8 cellular contexts compared by ENCODE assay signal in genomic region chr17:46193246-46193625, GRCh38. TPM values are rescaled to one million over a fixed set of nuclear protein-coding genes. Genes with fewer than 3 reads are reported as not detected.
DNase-seq lines count a peak whose midpoint lies in the region; ATAC-seq, FAIRE-seq and TF ChIP-seq lines count a peak whose summit lies in the region.

TSS of gene KANSL1 (minus strand) at chr17:46193429. CDS start at chr17:46172143, 21,286 bp downstream.

- POLR2A ChIA-PET in WTC11 (lab: Charles Lee): interaction anchor here (0.6 to 1.4 kb wide), 6 partner anchors 12 to 1550 kb away, joined by 3 to 9 read pairs (median 4); no protein-coding TSS in a partner anchor

- TF ChIP-seq CTCF in WTC11 (IDR thresholded peaks at IDR 0.05): no peak; the same call in 1 of the 2 replicates
- TF ChIP-seq CTCF in keratinocyte (optimal IDR thresholded peaks at IDR 0.05 in 1 of 3, IDR thresholded peaks at IDR 0.05 in 1 of 3, conservative IDR thresholded peaks at IDR 0.05 in 1 of 3; ENCODE audit: extremely low read depth in 1 of 3, insufficient read depth in 2 of 3, low read length in 3 of 3): peak; percentile 37 to 76 (median 60)

- H3K27ac Mint-ChIP-seq in WTC11: peak within 1 kb of the TSS; percentile 92
- H3K27ac Mint-ChIP-seq in central memory CD8-positive, alpha-beta T cell (ENCODE audit: low read depth): peak within 1 kb of the TSS; percentile 96

- peaks cover 8% of the 10 kb centered on the region for H3K9me3 Mint-ChIP-seq in WTC11
- no peaks in the 10 kb centered on the region for H3K9me3 Mint-ChIP-seq in central memory CD8-positive, alpha-beta T cell

- peaks cover 35% of the 10 kb centered on the region for H3K4me1 Mint-ChIP-seq in WTC11
- peaks cover 69% of the 10 kb centered on the region for H3K4me1 Mint-ChIP-seq in central memory CD8-positive, alpha-beta T cell

- H3K9ac ChIP-seq in keratinocyte (ENCODE audit: control insufficient read depth, extremely low read depth, insufficient read depth, low read length): peak within 1 kb of the TSS; percentile 99

- no peaks in the 10 kb centered on the region for H3K9me3 ChIP-seq in keratinocyte (ENCODE audit: control insufficient read depth, low read depth, low read length)

- H3K4me1 ChIP-seq in keratinocyte (ENCODE audit: control insufficient read depth, extremely low read depth, insufficient read depth, low read length): peaks cover 27% of the 10 kb centered on the region

- in situ Hi-C loops in ACHN (cut with HindIII; ENCODE audit: low pct_ligation_motif_present, low pct_unique_long_range_greater_than_20kb, low sequenced_read_pairs): no loop called here

- H3K36me3 Mint-ChIP-seq in WTC11: peaks cover 15% of the 10 kb centered on the region
- peaks cover 35% of the 10 kb centered on the region for H3K36me3 Mint-ChIP-seq in central memory CD8-positive, alpha-beta T cell (ENCODE audit: insufficient read depth)

- H3K4me2 ChIP-seq in keratinocyte (ENCODE audit: control insufficient read depth, extremely low read depth, insufficient read depth, low read depth, low read length): peak within 1 kb of the TSS; percentile 98

- H3K36me3 ChIP-seq in keratinocyte (ENCODE audit: control insufficient read depth in 2 of 2, extremely low read depth in 1 of 2, insufficient read depth in 2 of 2, low read length in 2 of 2): peaks cover 3 to 9% of the 10 kb centered on the region in 2 experiments

- no peaks in the 10 kb centered on the region for H3K27me3 ChIP-seq in keratinocyte (ENCODE audit: control insufficient read depth, extremely low read depth, insufficient read depth, low read length)

- H3K79me2 ChIP-seq in keratinocyte (ENCODE audit: control insufficient read depth, insufficient read depth, low read length): peaks cover 80% of the 10 kb centered on the region

- no peak for FAIRE-seq in keratinocyte (lab: Jason Lieb, UNC)

- CTCF ChIA-PET in WTC11 (lab: Charles Lee): interaction anchor here (0.5 to 1.5 kb wide), 44 partner anchors 8 to 244 kb away, joined by 3 to 19 read pairs (median 4); no protein-coding TSS in a partner anchor

- H2AFZ ChIP-seq in keratinocyte (ENCODE audit: control insufficient read depth, low read length): peak within 1 kb of the TSS; percentile 82

- dilution Hi-C loops in keratinocyte (cut with MboI; ENCODE audit: extremely low pct_ligation_motif_present, low sequenced_read_pairs): no loop called here

- peaks cover 21% of the 10 kb centered on the region for H4K20me1 ChIP-seq in keratinocyte (ENCODE audit: control insufficient read depth, extremely low read depth, insufficient read depth, low read length)

- peaks cover 6% of the 10 kb centered on the region for H3K9me1 ChIP-seq in keratinocyte (ENCODE audit: control insufficient read depth, extremely low read depth, insufficient read depth, low read length)

- DNase-seq in ACHN (peak; percentile 93), NCI-H2196 (lab: John Stamatoyannopoulos, UW; ENCODE audit: unreplicated experiment) (peak; percentile 98), WTC11 (ENCODE audit: low spot score) (peak; percentile 82), keratinocyte (ENCODE audit: low read depth, low spot score) (no peak)
- no peak for DNase-seq in central memory CD8-positive, alpha-beta T cell (ENCODE audit: low spot score in 2 of 2)
- peak; percentile 79 to 82 for DNase-seq in stimulated activated CD4-positive, alpha-beta T cell treated with anti-CD3 and anti-CD28 coated beads, Interleukin-15, amount 100 ng/mL, for 1 hour (ENCODE audit: low read depth in 1 of 2, low spot score in 1 of 2)

- peak within 1 kb of the TSS; percentile 80 for H3K4me3 Mint-ChIP-seq in WTC11
- peak within 1 kb of the TSS; percentile 99 for H3K4me3 Mint-ChIP-seq in central memory CD8-positive, alpha-beta T cell

- H3K27ac ChIP-seq in keratinocyte (ENCODE audit: control insufficient read depth, insufficient read depth, low read length): peak within 1 kb of the TSS; percentile 99

- ATAC-seq in GM18868 (IDR thresholded peaks at IDR 0.05; ENCODE audit: unreplicated experiment) (peak; percentile 66), HG03108 (IDR thresholded peaks at IDR 0.05; ENCODE audit: unreplicated experiment) (peak; percentile 53), WTC11 (peak; percentile 73)
- ATAC-seq in central memory CD8-positive, alpha-beta T cell (replicated peaks; ENCODE audit: extremely low read depth, poor library complexity, severe bottlenecking): peak; percentile 57

- H3K4me3 ChIP-seq in keratinocyte (ENCODE audit: control insufficient read depth in 2 of 3, extremely low read depth in 1 of 3, insufficient read depth in 2 of 3, low read depth in 1 of 3, low read length in 3 of 3): peak within 1 kb of the TSS; percentile 65 to 99 (median 98)

- 0 out of 2 replicates have a peak, but pooled peaks cover 2% of the 10 kb centered on the region for H3K27me3 Mint-ChIP-seq in WTC11 (ENCODE audit: low read depth)
- H3K27me3 Mint-ChIP-seq in central memory CD8-positive, alpha-beta T cell: no peaks in the 10 kb centered on the region

TF ChIP-seq in WTC11, 78 proteins besides CTCF, POLR2A, EP300 and RAD21:
- TF ChIP-seq GABPB1 (CRISPR knock-in tag; IDR thresholded peaks at IDR 0.05) (no peak), USF1 (CRISPR knock-in tag; IDR thresholded peaks at IDR 0.05) (0 out of 2 replicates have a peak, but pooled peaks have one; percentile 3), E2F4 (CRISPR knock-in tag; IDR thresholded peaks at IDR 0.05; ENCODE audit: borderline replicate concordance, low read depth) (no peak), FOXK1 (CRISPR knock-in tag; IDR thresholded peaks at IDR 0.05) (0 out of 2 replicates have a peak, but pooled peaks have one; percentile 6), NR3C1 (CRISPR knock-in tag; conservative IDR thresholded peaks at IDR 0.05; ENCODE audit: low read depth) (no peak), USF2 (CRISPR knock-in tag; IDR thresholded peaks at IDR 0.05) (no peak), TEAD1 (CRISPR knock-in tag; IDR thresholded peaks at IDR 0.05) (peak; percentile 23; the same call in 1 of the 2 replicates), CREM (CRISPR knock-in tag; IDR thresholded peaks at IDR 0.05) (0 out of 2 replicates have a peak, but pooled peaks have one; percentile 15)

RNA-seq across cellular contexts. Expression of gene KANSL1, which starts in this region (rescaled TPM):
- 66.4 to 72.7 TPM (median 68.5 TPM) in 3 replicates for total RNA-seq in WTC11 (2021)
- 10.2 to 17.6 TPM (median 13.7 TPM) in 3 replicates for polyA plus RNA-seq in keratinocyte
- 28.4 TPM for polyA plus RNA-seq in keratinocyte (2011; ENCODE audit: low read depth)
- 10.7 and 18.2 TPM in 2 replicates for polyA plus RNA-seq in keratinocyte (2011; cell fraction: cytosol; rRNA removed)
- polyA plus RNA-seq in keratinocyte (2011; cell fraction: nucleus; rRNA removed): 63.4 and 68.9 TPM in 2 replicates
- polyA plus RNA-seq in keratinocyte (2012; ENCODE audit: low replicate concordance): 12.8 and 26.5 TPM in 2 replicates
- 34.9 to 104 TPM (median 73.7 TPM) in 3 replicates for polyA minus RNA-seq in keratinocyte
- polyA minus RNA-seq in keratinocyte (2011; cell fraction: cytosol; rRNA and poly(A)+ RNA removed): 44.5 TPM
- polyA minus RNA-seq in keratinocyte (2011; cell fraction: nucleus; rRNA and poly(A)+ RNA removed): 91.0 and 157 TPM in 2 replicates

Comparison
In these comparisons a context has a peak if more than half of its experiments do, and no peak if none do; other contexts are left out.
1. DNase-seq: peak in ACHN (single experiment), NCI-H2196 (single experiment), WTC11 (single experiment) and stimulated activated CD4-positive, alpha-beta T cell treated with anti-CD3 and anti-CD28 coated beads, Interleukin-15, amount 100 ng/mL, for 1 hour (2 of 2); none in central memory CD8-positive, alpha-beta T cell (0 of 2) and keratinocyte (single experiment).
2. Peak in every context shown above with its lines, with median percentiles within 50 percentile points of each other: ATAC-seq.